Comparison of ENCODE assay signal across 1 cellular context in the genomic region with DNA sequence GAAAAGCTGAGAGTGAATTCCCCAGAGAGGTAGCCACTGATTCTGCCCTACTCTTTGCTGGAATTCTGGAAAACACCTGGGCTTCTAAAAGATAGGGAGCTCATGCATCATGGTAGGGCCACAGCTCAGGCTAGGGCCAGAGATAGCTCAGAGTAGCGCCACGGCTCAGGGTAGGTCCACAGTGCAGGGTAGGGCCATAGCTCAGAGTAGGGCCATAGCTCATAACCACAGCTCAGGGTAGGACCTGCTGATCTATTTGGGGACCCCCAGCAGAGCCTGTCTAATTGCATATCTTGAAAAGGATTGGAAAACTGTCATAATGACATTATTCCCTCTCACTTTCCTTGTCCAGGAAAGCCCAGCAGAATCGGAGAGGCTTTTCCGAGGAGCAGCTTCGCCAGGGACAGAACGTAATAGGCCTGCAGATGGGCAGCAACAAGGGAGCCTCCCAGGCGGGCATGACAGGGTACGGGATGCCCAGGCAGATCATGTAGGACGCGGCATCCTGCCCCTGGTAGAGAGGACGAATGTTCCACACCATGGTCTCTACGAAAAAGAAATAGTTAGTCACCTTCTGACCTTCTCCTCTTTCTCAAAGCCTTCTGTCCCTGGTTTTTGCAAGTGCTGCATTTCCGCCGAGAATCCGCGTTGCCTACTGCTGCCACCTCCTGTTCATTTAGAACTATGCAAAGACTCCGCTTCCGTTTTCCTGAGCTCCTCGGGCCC.
TF ChIP-seq lines count a peak whose summit lies in the region.

No MANE protein-coding gene starts in this region.

TF ChIP-seq in GM12878, 131 proteins besides CTCF, POLR2A, EP300 and RAD21 (continued from another document):
- no peak for TF ChIP-seq ZBTB40 (IDR thresholded peaks at IDR 0.05; ENCODE audit: borderline replicate concordance)
- no peak for TF ChIP-seq TCF12 (IDR thresholded peaks at IDR 0.05; ENCODE audit: low read depth, low read length)
- TF ChIP-seq, protein P1, sequence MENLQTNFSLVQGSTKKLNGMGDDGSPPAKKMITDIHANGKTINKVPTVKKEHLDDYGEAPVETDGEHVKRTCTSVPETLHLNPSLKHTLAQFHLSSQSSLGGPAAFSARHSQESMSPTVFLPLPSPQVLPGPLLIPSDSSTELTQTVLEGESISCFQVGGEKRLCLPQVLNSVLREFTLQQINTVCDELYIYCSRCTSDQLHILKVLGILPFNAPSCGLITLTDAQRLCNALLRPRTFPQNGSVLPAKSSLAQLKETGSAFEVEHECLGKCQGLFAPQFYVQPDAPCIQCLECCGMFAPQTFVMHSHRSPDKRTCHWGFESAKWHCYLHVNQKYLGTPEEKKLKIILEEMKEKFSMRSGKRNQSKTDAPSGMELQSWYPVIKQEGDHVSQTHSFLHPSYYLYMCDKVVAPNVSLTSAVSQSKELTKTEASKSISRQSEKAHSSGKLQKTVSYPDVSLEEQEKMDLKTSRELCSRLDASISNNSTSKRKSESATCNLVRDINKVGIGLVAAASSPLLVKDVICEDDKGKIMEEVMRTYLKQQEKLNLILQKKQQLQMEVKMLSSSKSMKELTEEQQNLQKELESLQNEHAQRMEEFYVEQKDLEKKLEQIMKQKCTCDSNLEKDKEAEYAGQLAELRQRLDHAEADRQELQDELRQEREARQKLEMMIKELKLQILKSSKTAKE (IDR thresholded peaks at IDR 0.05; ENCODE audit: low read depth, poor library complexity, severe bottlenecking) = peak; percentile 28
- no peak for TF ChIP-seq STAT3 (IDR thresholded peaks at IDR 0.05; ENCODE audit: low read depth, low read length)
- TF ChIP-seq, protein P2, sequence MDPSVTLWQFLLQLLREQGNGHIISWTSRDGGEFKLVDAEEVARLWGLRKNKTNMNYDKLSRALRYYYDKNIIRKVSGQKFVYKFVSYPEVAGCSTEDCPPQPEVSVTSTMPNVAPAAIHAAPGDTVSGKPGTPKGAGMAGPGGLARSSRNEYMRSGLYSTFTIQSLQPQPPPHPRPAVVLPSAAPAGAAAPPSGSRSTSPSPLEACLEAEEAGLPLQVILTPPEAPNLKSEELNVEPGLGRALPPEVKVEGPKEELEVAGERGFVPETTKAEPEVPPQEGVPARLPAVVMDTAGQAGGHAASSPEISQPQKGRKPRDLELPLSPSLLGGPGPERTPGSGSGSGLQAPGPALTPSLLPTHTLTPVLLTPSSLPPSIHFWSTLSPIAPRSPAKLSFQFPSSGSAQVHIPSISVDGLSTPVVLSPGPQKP (IDR thresholded peaks at IDR 0.05; ENCODE audit: low read depth, low read length) = no peak
- no peak for TF ChIP-seq ZNF217 (IDR thresholded peaks at IDR 0.05)
- TF ChIP-seq EGR1 (IDR thresholded peaks at IDR 0.05; ENCODE audit: borderline replicate concordance in 1 of 2, low read depth in 2 of 2, low read length in 2 of 2) = no peak
- no peak for TF ChIP-seq RB1 (IDR thresholded peaks at IDR 0.05; ENCODE audit: borderline replicate concordance)
- TF ChIP-seq BRCA1 (IDR thresholded peaks at IDR 0.05; ENCODE audit: low read depth, low read length) = no peak
- TF ChIP-seq HSF1 (IDR thresholded peaks at IDR 0.05; ENCODE audit: low read depth, low read length) = 0 out of 2 replicates have a peak, but pooled peaks have one; percentile 23
- no peak for TF ChIP-seq CBX3 (IDR thresholded peaks at IDR 0.05; ENCODE audit: borderline replicate concordance, low read depth)
- no peak for TF ChIP-seq ZNF592 (IDR thresholded peaks at IDR 0.05)
- TF ChIP-seq NR2C2 (IDR thresholded peaks at IDR 0.05; ENCODE audit: borderline replicate concordance, control insufficient read depth, insufficient read length, low read depth) = no peak
- TF ChIP-seq PBX3 (IDR thresholded peaks at IDR 0.05; ENCODE audit: insufficient replicate concordance, low read depth, low read length) = no peak
- TF ChIP-seq HCFC1 (IDR thresholded peaks at IDR 0.05; ENCODE audit: low read length) = no peak
